2 cellular contexts compared by ENCODE assay signal in genomic region chr12:124184456-124184855, GRCh38.
TF ChIP-seq lines count a peak whose summit lies in the region.

No MANE protein-coding gene starts in this region.

TF ChIP-seq in WTC11, 78 proteins besides CTCF, POLR2A, EP300 and RAD21:
- TF ChIP-seq OVOL2 (CRISPR knock-in tag; IDR thresholded peaks at IDR 0.05; ENCODE audit: borderline replicate concordance): no peak
- no peak for TF ChIP-seq MYBL2 (CRISPR knock-in tag; IDR thresholded peaks at IDR 0.05)
- TF ChIP-seq ERG (CRISPR knock-in tag; IDR thresholded peaks at IDR 0.05): no peak
- TF ChIP-seq E2F1 (CRISPR knock-in tag; IDR thresholded peaks at IDR 0.05): no peak
- no peak for TF ChIP-seq ZNF423 (CRISPR knock-in tag; IDR thresholded peaks at IDR 0.05)
- no peak for TF ChIP-seq TP53 (CRISPR knock-in tag; IDR thresholded peaks at IDR 0.05)
- TF ChIP-seq ATF1 (CRISPR knock-in tag; IDR thresholded peaks at IDR 0.05): no peak
- no peak for TF ChIP-seq ZNF263 (CRISPR knock-in tag; IDR thresholded peaks at IDR 0.05; ENCODE audit: low read depth)
- no peak for TF ChIP-seq NFATC4 (CRISPR knock-in tag; IDR thresholded peaks at IDR 0.05)
- no peak for TF ChIP-seq USF2 (CRISPR knock-in tag; IDR thresholded peaks at IDR 0.05)
- no peak for TF ChIP-seq USF1 (CRISPR knock-in tag; IDR thresholded peaks at IDR 0.05)
- no peak for TF ChIP-seq CREM (CRISPR knock-in tag; IDR thresholded peaks at IDR 0.05)
- no peak for TF ChIP-seq TEAD1 (CRISPR knock-in tag; IDR thresholded peaks at IDR 0.05)
- no peak for TF ChIP-seq FOXJ3 (CRISPR knock-in tag; IDR thresholded peaks at IDR 0.05; ENCODE audit: borderline replicate concordance)
- no peak for TF ChIP-seq ZNF121 (CRISPR knock-in tag; IDR thresholded peaks at IDR 0.05)
- no peak for TF ChIP-seq NR2C2 (CRISPR knock-in tag; IDR thresholded peaks at IDR 0.05)

TF ChIP-seq in SK-N-SH, 30 proteins besides CTCF, POLR2A, EP300 and RAD21:
- TF ChIP-seq POLR2AphosphoS5 (IDR thresholded peaks at IDR 0.05; ENCODE audit: low read depth, low read length) (no peak), REST (IDR thresholded peaks at IDR 0.05; ENCODE audit: low read depth, low read length) (no peak), PBX3 (IDR thresholded peaks at IDR 0.05) (no peak), FOSL2 (IDR thresholded peaks at IDR 0.05; ENCODE audit: borderline replicate concordance, low read depth) (no peak), ELF1 (IDR thresholded peaks at IDR 0.05) (no peak), MXI1 (IDR thresholded peaks at IDR 0.05; ENCODE audit: low read depth, low read length) (no peak), FOXJ3 (CRISPR knock-in tag; IDR thresholded peaks at IDR 0.05) (no peak), MAX (IDR thresholded peaks at IDR 0.05; ENCODE audit: low read depth) (no peak), MEF2A (IDR thresholded peaks at IDR 0.05; ENCODE audit: borderline replicate concordance, low read depth) (no peak), CHD2 (IDR thresholded peaks at IDR 0.05; ENCODE audit: low read length, partially characterized antibody) (no peak), RFX5 (IDR thresholded peaks at IDR 0.05; ENCODE audit: low read length) (no peak), GATA2 (CRISPR knock-in tag; IDR thresholded peaks at IDR 0.05) (no peak), EZH2phosphoT487 (IDR thresholded peaks at IDR 0.05; ENCODE audit: borderline replicate concordance, low read depth) (no peak)
